In genomic region chr2:119136872-119137271, GRCh38 we compare ENCODE assay signal across 10 cellular contexts. TPM values are rescaled to one million over a fixed set of nuclear protein-coding genes. Genes with fewer than 3 reads are reported as not detected.
"Had no signal": no experiment of that assay in that cellular context is flagged by ENCODE, and none has a peak within 500 bp of the region (broad histone marks: within the 10 kb centered on the region; RNA-seq: fewer than 3 reads in every experiment).

No MANE protein-coding gene starts in this region.

- DNase-seq: GM23248, GOT3, HCEC 1CT, HFFc6, KBM-7 had no signal

- FAIRE-seq: H54, HTR-8/SVneo had no signal

- H3K27ac ChIP-seq: GM23248 had no signal

- H3K4me3 ChIP-seq: GM23248 had no signal

- H3K36me3 Mint-ChIP-seq: IgD-negative memory B cell had no signal

- H3K27ac Mint-ChIP-seq: HFFc6, IgD-negative memory B cell had no signal

- H2AFZ ChIP-seq: GM23248 had no signal

- H3K9ac ChIP-seq: GM23248 had no signal

- H3K4me3 Mint-ChIP-seq: H9, HFFc6, IgD-negative memory B cell had no signal

- H3K9me3 Mint-ChIP-seq: H9, HFFc6 had no signal

RNA-seq across cellular contexts. Expression of gene C1QL2, which starts 21.7 kb away (rescaled TPM):
- total RNA-seq: GM23248, HFFc6, HT-29 had no signal
- polyA plus RNA-seq: GM23248, IgD-negative memory B cell had no signal
